In the genomic region with DNA sequence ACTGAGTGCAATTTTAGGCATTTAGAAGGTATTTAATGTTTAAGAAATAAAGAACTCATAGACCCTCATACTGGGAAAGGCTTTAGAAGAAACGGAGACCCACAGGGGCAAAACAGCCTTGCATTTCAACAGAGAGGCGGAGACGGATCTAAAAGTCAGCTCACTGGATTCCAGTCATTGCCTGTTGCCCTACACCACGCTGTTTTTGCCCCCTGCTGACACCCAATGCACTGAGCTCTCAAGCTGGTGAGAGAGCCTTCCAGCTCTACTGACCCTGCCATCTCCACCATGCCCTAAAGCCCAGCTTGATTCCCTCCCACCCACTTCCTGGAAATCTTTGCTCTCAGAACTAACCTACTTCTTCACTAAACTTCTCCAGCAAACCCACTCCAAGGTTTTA, we compare ENCODE assay signal across 14 cellular contexts. TPM values are rescaled to one million over a fixed set of nuclear protein-coding genes. Genes with fewer than 3 reads are reported as not detected.
DNase-seq lines count a peak whose midpoint lies in the region; ATAC-seq and TF ChIP-seq lines count a peak whose summit lies in the region.
"Had no signal": no experiment of that assay in that cellular context is flagged by ENCODE, and none has a peak within 500 bp of the region (broad histone marks: within the 10 kb centered on the region; RNA-seq: fewer than 3 reads in every experiment).

No MANE protein-coding gene starts in this region.

- peaks cover 19% of the 10 kb centered on the region for H3K4me1 ChIP-seq in Caco-2
- no peaks in the 10 kb centered on the region for H3K4me1 ChIP-seq in endodermal cell (ENCODE audit: control insufficient read depth, insufficient read depth, low read length)

- POLR2A ChIA-PET in Caco-2 (lab: Charles Lee) = interaction anchor here (1.6 kb wide), 1 partner anchor 36 kb away, joined by 5 read pairs; no protein-coding TSS in a partner anchor

- H3K4me3 ChIP-seq in Caco-2 (ENCODE audit: low read depth, low read length) = no peak overlapping the region
- H3K4me3 ChIP-seq in SU-DHL-6 (ENCODE audit: insufficient read depth, low read length, poor library complexity, severe bottlenecking) = no peak overlapping the region
- no peak overlapping the region for H3K4me3 ChIP-seq in endodermal cell (ENCODE audit: low read length)
- H3K4me3 ChIP-seq: SJSA1 had no signal

- H3K27me3 ChIP-seq in Caco-2 (replicated peaks; ENCODE audit: control insufficient read depth, insufficient read depth, low read length) = no peaks in the 10 kb centered on the region
- no peaks in the 10 kb centered on the region for H3K27me3 ChIP-seq in SU-DHL-6 (ENCODE audit: low read length)
- peaks cover 5% of the 10 kb centered on the region for H3K27me3 ChIP-seq in endodermal cell (ENCODE audit: control insufficient read depth, insufficient read depth, low read length, poor library complexity, severe bottlenecking)
- H3K27me3 ChIP-seq: SJSA1 had no signal

- H3K27ac ChIP-seq in 22Rv1 = peak overlapping the region; percentile 9; the same call in 1 of the 2 replicates
- no peak overlapping the region for H3K27ac ChIP-seq in SU-DHL-6 (ENCODE audit: low read depth, low read length)
- H3K27ac ChIP-seq in endodermal cell (ENCODE audit: low read depth, low read length) = no peak overlapping the region
- H3K27ac ChIP-seq: SJSA1 had no signal

- no peaks in the 10 kb centered on the region for H4K20me1 ChIP-seq in SU-DHL-6 (ENCODE audit: low read depth, low read length)

- H3K36me3 Mint-ChIP-seq in Caco-2 (ENCODE audit: insufficient read depth, unreplicated experiment) = no peaks in the 10 kb centered on the region
- no peaks in the 10 kb centered on the region for H3K36me3 Mint-ChIP-seq in endodermal cell (ENCODE audit: low read depth)

- H3K36me3 ChIP-seq in Caco-2 (ENCODE audit: control insufficient read depth, insufficient read depth, low read length) = no peaks in the 10 kb centered on the region
- H3K36me3 ChIP-seq in SU-DHL-6 (ENCODE audit: low read length) = no peaks in the 10 kb centered on the region
- H3K36me3 ChIP-seq in endodermal cell (ENCODE audit: control insufficient read depth, insufficient read depth, low read length) = no peaks in the 10 kb centered on the region
- H3K36me3 ChIP-seq: SJSA1 had no signal

- no peak for ATAC-seq in GM19324 (IDR thresholded peaks at IDR 0.05; ENCODE audit: low FRiP score, unreplicated experiment)

- H3K27ac Mint-ChIP-seq in Caco-2 (ENCODE audit: unreplicated experiment) (peak overlapping the region; percentile 53), endodermal cell (no peak overlapping the region)

- WGBS in endodermal cell (ENCODE audit: insufficient coverage in 1 of 2, insufficient read length in 1 of 2), 2 experiments = 50 to 80% methylated on average over 2 to 4 of the region's 4 CpGs

- H3K4me1 Mint-ChIP-seq in Caco-2 (ENCODE audit: low read depth, unreplicated experiment) (peaks cover 16% of the 10 kb centered on the region), endodermal cell (peaks cover 14% of the 10 kb centered on the region)

- CTCF ChIA-PET in Caco-2 (lab: Charles Lee) = interaction anchor here (0.6 to 1.7 kb wide), 5 partner anchors 22 to 179 kb away, joined by 3 to 9 read pairs (median 5); a partner anchor contains a TSS

- no peaks in the 10 kb centered on the region for H3K79me2 ChIP-seq in SU-DHL-6 (ENCODE audit: insufficient read depth, low read length)

- H3K9me3 ChIP-seq in Caco-2 = no peaks in the 10 kb centered on the region
- no peaks in the 10 kb centered on the region for H3K9me3 ChIP-seq in SU-DHL-6 (ENCODE audit: insufficient read depth, low read length)
- no peaks in the 10 kb centered on the region for H3K9me3 ChIP-seq in endodermal cell (ENCODE audit: control insufficient read depth, low read length)
- H3K9me3 ChIP-seq: SJSA1 had no signal

- peaks cover 10% of the 10 kb centered on the region; the same call in 1 of the 2 replicates for H3F3A ChIP-seq in SU-DHL-6 (ENCODE audit: insufficient read depth)

- no peak overlapping the region for H3K4me3 Mint-ChIP-seq in Caco-2 (ENCODE audit: unreplicated experiment)
- no peak overlapping the region for H3K4me3 Mint-ChIP-seq in endodermal cell

- H3K9ac ChIP-seq in SU-DHL-6 (ENCODE audit: low read length) = no peak overlapping the region
- no peak overlapping the region for H3K9ac ChIP-seq in endodermal cell (ENCODE audit: extremely low read depth, low read length, poor library complexity, severe bottlenecking)

- intact Hi-C loops in Caco-2 (cut with micrococcal nuclease; ENCODE audit: unreplicated experiment) = loop anchor here (1.0 kb wide), 1 partner anchor 32 kb away; no protein-coding TSS in a partner anchor

- H2AFZ ChIP-seq in SU-DHL-6 (ENCODE audit: low read depth, low read length, severe bottlenecking) = peak overlapping the region; percentile 52

- no peak overlapping the region for H3K4me2 ChIP-seq in SU-DHL-6 (ENCODE audit: low read depth, low read length, poor library complexity, severe bottlenecking)

- H3K9me3 Mint-ChIP-seq in Caco-2 (ENCODE audit: unreplicated experiment) = no peaks in the 10 kb centered on the region
- H3K9me3 Mint-ChIP-seq in endodermal cell = no peaks in the 10 kb centered on the region

- TF ChIP-seq CTCF in 22Rv1 (IDR thresholded peaks at IDR 0.05) = no peak
- TF ChIP-seq CTCF in Caco-2 (IDR thresholded peaks at IDR 0.05; ENCODE audit: insufficient read depth in 1 of 2, low read depth in 1 of 2, low read length in 1 of 2, severe bottlenecking in 1 of 2, unreplicated experiment in 1 of 2) = no peak
- no peak for TF ChIP-seq CTCF in SU-DHL-6 (IDR thresholded peaks at IDR 0.05; ENCODE audit: insufficient read depth, low read length, poor library complexity, severe bottlenecking)
- TF ChIP-seq CTCF in endodermal cell (conservative IDR thresholded peaks at IDR 0.05) = no peak

- no peaks in the 10 kb centered on the region for H3K9me2 ChIP-seq in SU-DHL-6 (replicated peaks; ENCODE audit: insufficient read depth, low read length)

- H3K27me3 Mint-ChIP-seq in Caco-2 (ENCODE audit: insufficient read depth, unreplicated experiment) = no peaks in the 10 kb centered on the region
- H3K27me3 Mint-ChIP-seq in endodermal cell (ENCODE audit: insufficient read depth) = peaks cover 21% of the 10 kb centered on the region

- no peak for DNase-seq in Caco-2
- DNase-seq in endodermal cell = peak; percentile 69
- DNase-seq in stimulated activated CD4-positive, alpha-beta T cell treated with anti-CD3 and anti-CD28 coated beads, Interleukin-15, amount 100 ng/mL, for 24 hours = no peak
- DNase-seq in kidney glomerular epithelial cell (lab: John Stamatoyannopoulos, UW) = no peak
- DNase-seq in GM19240 (ENCODE audit: insufficient read length, low spot score) = no peak
- DNase-seq: AML-193, cerebellar nuclear complex, left colon, NCI-H2171, retina had no signal

- no TSS peak for BruUV-seq in Caco-2 (replicated peaks; lab: Mats Ljungman, UMichigan)

RNA-seq across cellular contexts. Expression of a gene that starts 7.2 kb away (rescaled TPM):
- total RNA-seq in Caco-2 (2022) (not detected in 2 replicates), endodermal cell (not detected)
- not detected for polyA plus RNA-seq in endodermal cell (2013, experiment 1 of 2)
- polyA plus RNA-seq in endodermal cell (2013, experiment 2 of 2) = not detected
- total RNA-seq: SJSA1 had no signal

RNA-seq across cellular contexts. Expression of a gene that starts 35.7 kb away (rescaled TPM):
- total RNA-seq in Caco-2 (2022) = 4.5 TPM in 2 replicates
- total RNA-seq in endodermal cell = 1 to 10 TPM; 3.1 to 5.4 TPM
- 2.8 TPM for polyA plus RNA-seq in endodermal cell (2013, experiment 1 of 2)
- 2.7 TPM for polyA plus RNA-seq in endodermal cell (2013, experiment 2 of 2)

RNA-seq across cellular contexts. Expression of a gene that starts 44.0 kb away (rescaled TPM):
- not detected in 2 replicates for total RNA-seq in Caco-2 (2022)
- total RNA-seq in endodermal cell = not detected
- polyA plus RNA-seq in endodermal cell (2013, experiment 1 of 2) = not detected
- not detected for polyA plus RNA-seq in endodermal cell (2013, experiment 2 of 2)

RNA-seq across cellular contexts. Expression of a gene that starts 57.3 kb away (rescaled TPM):
- total RNA-seq in Caco-2 (2022) (27.3 and 30.3 TPM in 2 replicates), endodermal cell (10 to 100 TPM; 13.8 to 18.2 TPM)
- 0.64 TPM for polyA plus RNA-seq in endodermal cell (2013, experiment 1 of 2)
- 0.50 TPM for polyA plus RNA-seq in endodermal cell (2013, experiment 2 of 2)
- total RNA-seq: SJSA1 had no signal
